ENCODE assay signal across 12 cellular contexts in genomic region chr19:4972509-4973230, GRCh38. TPM values are rescaled to one million over a fixed set of nuclear protein-coding genes. Genes with fewer than 3 reads are reported as not detected.
A peak's percentile ranks its signal among the peaks of the same experiment; 100 is the strongest.
DNase-seq lines count a peak whose midpoint lies in the region; TF ChIP-seq lines count a peak whose summit lies in the region.
"Had no signal": no experiment of that assay in that cellular context is flagged by ENCODE, and none has a peak within 500 bp of the region (broad histone marks: within the 10 kb centered on the region; RNA-seq: fewer than 3 reads in every experiment).

No MANE protein-coding gene starts in this region.

- H3K4me1 ChIP-seq in smooth muscle cell (ENCODE audit: low read depth): peaks cover 28% of the 10 kb centered on the region
- peaks cover 18 to 29% of the 10 kb centered on the region in 2 donors for H3K4me1 ChIP-seq in neuronal stem cell (ENCODE audit: control insufficient read depth in 2 of 2, insufficient read depth in 1 of 2, low read depth in 1 of 2, low read length in 2 of 2)

- H3K4ac ChIP-seq in neuronal stem cell (ENCODE audit: low read length): no peak overlapping the region

- H3K27me3 ChIP-seq in smooth muscle cell (ENCODE audit: low read depth) (no peaks in the 10 kb centered on the region), neuronal stem cell (ENCODE audit: control insufficient read depth in 3 of 3, insufficient read depth in 3 of 3, low read depth in 1 of 3, low read length in 3 of 3) (no peaks in the 10 kb centered on the region)

- H4K20me1 ChIP-seq in smooth muscle cell (ENCODE audit: low read depth): peaks cover 83% of the 10 kb centered on the region

- H3K9me3 ChIP-seq in smooth muscle cell (replicated peaks; ENCODE audit: low read depth): no peaks in the 10 kb centered on the region
- no peaks in the 10 kb centered on the region for H3K9me3 ChIP-seq in neuronal stem cell (replicated peaks in 1 of 2; ENCODE audit: control insufficient read depth in 2 of 2, insufficient read depth in 1 of 2, low read depth in 1 of 2, low read length in 2 of 2)

- H4K8ac ChIP-seq in neuronal stem cell (ENCODE audit: low read depth, low read length): no peak overlapping the region

- peak overlapping the region; percentile 46 for H3K4me2 ChIP-seq in smooth muscle cell
- H3K4me2 ChIP-seq in neuronal stem cell (ENCODE audit: insufficient read depth, low read length, poor library complexity, severe bottlenecking): no peak overlapping the region

- peaks cover 22% of the 10 kb centered on the region for H3F3A ChIP-seq in smooth muscle cell (ENCODE audit: low read depth)

- H3K79me1 ChIP-seq in neuronal stem cell (ENCODE audit: low read depth, low read length): peaks cover 26% of the 10 kb centered on the region

- H2AK5ac ChIP-seq in neuronal stem cell (ENCODE audit: low read depth, low read length): no peak overlapping the region

- H3K36me3 ChIP-seq in smooth muscle cell (ENCODE audit: low read depth): no peaks in the 10 kb centered on the region
- peaks cover 2 to 14% of the 10 kb centered on the region in 2 donors for H3K36me3 ChIP-seq in neuronal stem cell (replicated peaks in 1 of 2; ENCODE audit: control insufficient read depth in 2 of 2, insufficient read depth in 2 of 2, low read length in 2 of 2)

- WGBS in smooth muscle cell (ENCODE audit: low lambda C conversion rate): 64% methylated on average over 12 of the region's 12 CpGs
- no CpG with 5 or more reads among the region's 12 CpGs for WGBS in neuronal stem cell (ENCODE audit: extremely low coverage in 2 of 2, insufficient read length in 2 of 2, insufficient replicate concordance in 1 of 2), 2 donors

- H2BK15ac ChIP-seq in neuronal stem cell (ENCODE audit: low read length): no peak overlapping the region

- H3K9ac ChIP-seq in smooth muscle cell (ENCODE audit: low read depth): peak overlapping the region; percentile 8
- H3K9ac ChIP-seq in neuronal stem cell (ENCODE audit: low read depth, low read length, poor library complexity): no peak overlapping the region
- H3K9ac ChIP-seq: parathyroid adenoma had no signal

- no peak overlapping the region for H3K4me3 ChIP-seq in fibroblast of mammary gland (ENCODE audit: control insufficient read depth, low read depth, low read length)
- H3K4me3 ChIP-seq in smooth muscle cell: no peak overlapping the region
- H3K4me3 ChIP-seq in neuronal stem cell (ENCODE audit: low read length in 2 of 2): no peak overlapping the region

- H2BK5ac ChIP-seq in neuronal stem cell (ENCODE audit: low read length): no peak overlapping the region

- DNase-seq in NCI-H2196 (lab: John Stamatoyannopoulos, UW; ENCODE audit: unreplicated experiment) (peak; percentile 13), NCI-H2196 treated with DMSO at 0.1 percent for 48 hours (lab: John Stamatoyannopoulos, UW; ENCODE audit: unreplicated experiment) (no peak), SW480 (ENCODE audit: low spot score) (peak; percentile 93), fibroblast of mammary gland (ENCODE audit: low read depth) (peak; percentile 80), smooth muscle cell (lab: John Stamatoyannopoulos, UW; ENCODE audit: unreplicated experiment) (no peak), neuronal stem cell (ENCODE audit: low spot score) (no peak), D341Med (ENCODE audit: low spot score) (no peak)
- no peak for DNase-seq in stimulated activated CD4-positive, alpha-beta T cell treated with anti-CD3 and anti-CD28 coated beads, Interleukin-12 subunit alpha, Interleukin-12 subunit beta, amount 100 ng/mL, for 4 hours
- DNase-seq: activated CD4-positive, alpha-beta T cell treated with anti-CD3 and anti-CD28 coated beads, Interleukin-2, amount 10 ng/mL, durations not matched to agents 7 days and 5 days; anterior cingulate cortex; NCI-H1105 treated with DMSO at 0.1 percent for 48 hours had no signal

- no peak overlapping the region for H2BK12ac ChIP-seq in neuronal stem cell (ENCODE audit: low read length)

- H4K91ac ChIP-seq in neuronal stem cell (ENCODE audit: low read depth, low read length, poor library complexity): no peak overlapping the region

- peaks cover 83% of the 10 kb centered on the region for H3K79me2 ChIP-seq in smooth muscle cell (ENCODE audit: low read depth)

- no peak overlapping the region for H2AFZ ChIP-seq in smooth muscle cell (ENCODE audit: low read depth)
- no peak overlapping the region for H2AFZ ChIP-seq in neuronal stem cell (ENCODE audit: low read length)
- H2AFZ ChIP-seq: parathyroid adenoma had no signal

- no peak overlapping the region for H2BK120ac ChIP-seq in neuronal stem cell (ENCODE audit: low read depth, low read length)

- H3K27ac ChIP-seq in smooth muscle cell (ENCODE audit: low read depth) (peak overlapping the region; percentile 80), neuronal stem cell (replicated peaks; ENCODE audit: low read length) (no peak overlapping the region)
- H3K27ac ChIP-seq: parathyroid adenoma had no signal

- no peak overlapping the region for H3K14ac ChIP-seq in neuronal stem cell (ENCODE audit: low read length)

- no peak overlapping the region for H3K23ac ChIP-seq in neuronal stem cell (ENCODE audit: low read depth, low read length, poor library complexity)

- TF ChIP-seq CTCF in fibroblast of mammary gland (conservative IDR thresholded peaks at IDR 0.05; ENCODE audit: control insufficient read depth, insufficient read depth, low read depth, low read length) (no peak), smooth muscle cell (IDR thresholded peaks at IDR 0.05; ENCODE audit: borderline replicate concordance, insufficient read depth, poor library complexity, severe bottlenecking) (no peak)

- H3K18ac ChIP-seq in neuronal stem cell (ENCODE audit: low read length): no peak overlapping the region

RNA-seq across cellular contexts. Expression of gene KDM4B, which starts 3.8 kb away (rescaled TPM):
- total RNA-seq in smooth muscle cell: 24.6 and 27.9 TPM in 2 replicates
- polyA plus RNA-seq in smooth muscle cell: 32.3 and 45.1 TPM in 2 replicates
- 17.8 TPM for polyA plus RNA-seq in neuronal stem cell (2013, experiment 1 of 2)
- 18.4 TPM for polyA plus RNA-seq in neuronal stem cell (2013, experiment 2 of 2)

Comparison
In these comparisons a context has a peak if more than half of its experiments do, and no peak if none do; other contexts are left out.
1. DNase-seq: peak in NCI-H2196 (single experiment), SW480 (single experiment) and fibroblast of mammary gland (single experiment); none in NCI-H2196 treated with DMSO at 0.1 percent for 48 hours (single experiment), smooth muscle cell (single experiment), neuronal stem cell (single experiment), D341Med (single experiment) and stimulated activated CD4-positive, alpha-beta T cell treated with anti-CD3 and anti-CD28 coated beads, Interleukin-12 subunit alpha, Interleukin-12 subunit beta, amount 100 ng/mL, for 4 hours (single experiment).